16 cellular contexts compared by ENCODE assay signal in the genomic region with DNA sequence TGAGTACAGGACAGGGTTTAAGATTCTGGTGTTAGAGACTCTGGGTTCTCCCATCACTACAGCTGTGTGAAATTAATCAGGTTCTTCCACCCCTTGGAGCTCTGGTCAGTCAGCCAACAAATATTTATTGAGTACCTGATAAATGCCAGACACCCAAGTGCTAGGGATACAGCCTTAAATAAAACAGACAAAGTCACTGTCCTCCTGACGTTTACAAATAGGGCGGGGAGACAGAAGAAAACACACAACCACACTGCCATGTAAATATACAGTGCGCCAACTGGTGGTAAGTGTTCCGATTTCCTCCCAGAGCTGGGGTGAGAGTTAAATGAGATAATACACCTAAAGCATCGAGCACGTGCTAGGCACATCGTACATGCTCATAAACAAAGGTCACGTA.
DNase-seq lines count a peak whose midpoint lies in the region; ATAC-seq and TF ChIP-seq lines count a peak whose summit lies in the region.
"Had no signal": no experiment of that assay in that cellular context is flagged by ENCODE, and none has a peak within 500 bp of the region (broad histone marks: within the 10 kb centered on the region; RNA-seq: fewer than 3 reads in every experiment).

No MANE protein-coding gene starts in this region.

- H2BK120ac ChIP-seq in IMR-90 (ENCODE audit: low read depth, low read length) = peak overlapping the region; percentile 98; the same call in 1 of the 2 replicates
- no peak overlapping the region for H2BK120ac ChIP-seq in H9 (ENCODE audit: low read depth, low read length, poor library complexity, severe bottlenecking)

- TF ChIP-seq CTCF in IMR-90 (conservative IDR thresholded peaks at IDR 0.05; ENCODE audit: low read depth, low read length) = no peak
- TF ChIP-seq CTCF in PC-3 (conservative IDR thresholded peaks at IDR 0.05; ENCODE audit: low read depth, low read length) = 0 out of 2 replicates have a peak, but pooled peaks have one; percentile 27
- no peak for TF ChIP-seq CTCF in smooth muscle cell (IDR thresholded peaks at IDR 0.05; ENCODE audit: borderline replicate concordance, insufficient read depth, poor library complexity, severe bottlenecking)
- TF ChIP-seq CTCF in H9 (conservative IDR thresholded peaks at IDR 0.05) = no peak
- TF ChIP-seq CTCF in natural killer cell (IDR thresholded peaks at IDR 0.05) = no peak

- in situ Hi-C loops in IMR-90 (cut with MboI; ENCODE audit: low sequenced_read_pairs) = no loop called here

- H2AK9ac ChIP-seq in IMR-90 (replicated peaks; ENCODE audit: low read depth, low read length, poor library complexity) = no peak overlapping the region

- H3K4me2 ChIP-seq in IMR-90 (ENCODE audit: low read depth, low read length) (no peak overlapping the region), PC-3 (ENCODE audit: low read length) (no peak overlapping the region), smooth muscle cell (peak overlapping the region; percentile 11), H9 (ENCODE audit: insufficient read depth, insufficient read length, low read length) (no peak overlapping the region)

- no peak overlapping the region for H3K9ac ChIP-seq in IMR-90 (ENCODE audit: low read depth, low read length)
- no peak overlapping the region for H3K9ac ChIP-seq in PC-3 (ENCODE audit: low read length)
- no peak overlapping the region for H3K9ac ChIP-seq in smooth muscle cell (ENCODE audit: low read depth)
- H3K9ac ChIP-seq in H9 (ENCODE audit: extremely low read depth, insufficient read length, low read length) = no peak overlapping the region

- no peak overlapping the region for H3K27ac Mint-ChIP-seq in H9
- H3K27ac Mint-ChIP-seq in natural killer cell = no peak overlapping the region
- H3K27ac Mint-ChIP-seq: activated T-helper 1 cell treated with anti-CD3 and anti-CD28 coated beads, Interleukin-12 subunit alpha, Interleukin-12 subunit beta, Interleukin-2, Interleukin-4 antibody, amounts not matched to agents 30 ng/mL and 10 ng/mL and 1 ng/mL, durations not matched to agents 14 hours and 24 hours and 36 hours; T-helper 2 cell treated with Interferon-gamma antibody and Interleukin-4, amounts not matched to agents 5 μg/mL and 100 μg/mL, for 36 hours had no signal

- POLR2A ChIA-PET in IMR-90 (lab: Charles Lee; ENCODE audit: unreplicated experiment) = no interaction called here
- POLR2A ChIA-PET in PC-3 (lab: Charles Lee; ENCODE audit: unreplicated experiment) = interaction anchor here (0.6 kb wide), 1 partner anchor 251 kb away, joined by 5 read pairs; no protein-coding TSS in a partner anchor

- H3K9me1 ChIP-seq in IMR-90 (ENCODE audit: insufficient read depth, low read length) = peaks cover 19% of the 10 kb centered on the region

- H3K4me1 Mint-ChIP-seq in H9 (peaks cover 4 to 11% of the 10 kb centered on the region in 2 experiments), natural killer cell (no peaks in the 10 kb centered on the region)

- CTCF ChIA-PET in IMR-90 (lab: Yijun Ruan, JAX) (interaction anchor here (0.6 kb wide), 1 partner anchor 142 kb away, joined by 3 read pairs; no protein-coding TSS in a partner anchor), PC-3 (lab: Charles Lee) (no interaction called here)

- H2BK15ac ChIP-seq in IMR-90 (ENCODE audit: low read depth, low read length) = peak overlapping the region; percentile 36; the same call in 1 of the 3 replicates
- H2BK15ac ChIP-seq in H9 (ENCODE audit: low read depth, low read length) = no peak overlapping the region

- dilution Hi-C loops in IMR-90 (cut with HindIII; ENCODE audit: low sequenced_read_pairs, unreplicated experiment) = no loop called here

- H4K5ac ChIP-seq in IMR-90 (ENCODE audit: low read depth, low read length) (peak overlapping the region; percentile 52; the same call in 1 of the 2 replicates), H9 (ENCODE audit: insufficient read length, low read depth, low read length) (no peak overlapping the region)

- H3K79me1 ChIP-seq in IMR-90 (ENCODE audit: low read depth in 1 of 2, low read length in 2 of 2) = no peaks in the 10 kb centered on the region
- H3K79me1 ChIP-seq in H9 (ENCODE audit: insufficient read depth, low read depth, low read length, poor library complexity, severe bottlenecking) = no peaks in the 10 kb centered on the region

- DNase-seq in IMR-90 (no peak), PC-3 (peak; percentile 18), left ventricle myocardium superior (no peak), smooth muscle cell (lab: John Stamatoyannopoulos, UW; ENCODE audit: unreplicated experiment) (no peak), H9 (no peak), natural killer cell (no peak)
- DNase-seq in activated CD8-positive, alpha-beta memory T cell treated with anti-CD3 and anti-CD28 coated beads, Interleukin-2, amount 50 U/mL, for 4 hours = no peak
- DNase-seq: activated CD4-positive, CD25-positive, alpha-beta regulatory T cell; AML-193; Calu3; dermis blood vessel endothelial cell; gastrocnemius medialis; NCI-H1694; stimulated activated CD4-positive, alpha-beta T cell treated with anti-CD3 and anti-CD28 coated beads, Interleukin-4, amount 100 ng/mL, for 1 hour had no signal

- H3K9me3 ChIP-seq in IMR-90 (ENCODE audit: control insufficient read depth, insufficient read depth, low read length) = no peaks in the 10 kb centered on the region
- no peaks in the 10 kb centered on the region for H3K9me3 ChIP-seq in PC-3 (ENCODE audit: low read length)
- no peaks in the 10 kb centered on the region for H3K9me3 ChIP-seq in smooth muscle cell (replicated peaks; ENCODE audit: low read depth)
- H3K9me3 ChIP-seq in H9 (ENCODE audit: control insufficient read depth, low read depth, low read length) = no peaks in the 10 kb centered on the region
- H3K9me3 ChIP-seq: gastrocnemius medialis had no signal

- peak overlapping the region; percentile 44; the same call in 1 of the 2 replicates for H3K14ac ChIP-seq in IMR-90 (replicated peaks; ENCODE audit: low read depth, low read length)
- no peak overlapping the region for H3K14ac ChIP-seq in H9 (ENCODE audit: insufficient read depth, low read length)

- no peaks in the 10 kb centered on the region for H3K9me2 ChIP-seq in PC-3 (replicated peaks; ENCODE audit: low read length)

- H3K36me3 Mint-ChIP-seq in H9 (ENCODE audit: insufficient read depth in 1 of 3, low read depth in 3 of 3) = no peaks in the 10 kb centered on the region
- H3K36me3 Mint-ChIP-seq in natural killer cell = no peaks in the 10 kb centered on the region

- BruUV-seq in IMR-90 (replicated peaks; lab: Mats Ljungman, UMichigan) (no TSS peak), PC-3 (replicated peaks; lab: Mats Ljungman, UMichigan) (no TSS peak)

- H3K79me2 ChIP-seq in PC-3 (ENCODE audit: low read length) = no peaks in the 10 kb centered on the region
- no peaks in the 10 kb centered on the region for H3K79me2 ChIP-seq in smooth muscle cell (ENCODE audit: low read depth)
- no peaks in the 10 kb centered on the region for H3K79me2 ChIP-seq in H9 (ENCODE audit: insufficient read depth, low read length)

- no CpG with 5 or more reads among the region's 8 CpGs for WGBS in IMR-90 (ENCODE audit: extremely low coverage in 2 of 2, insufficient read length in 1 of 2), 2 experiments
- 49% methylated on average over 8 of the region's 8 CpGs for WGBS in smooth muscle cell (ENCODE audit: low lambda C conversion rate)
- no CpG with 5 or more reads among the region's 8 CpGs for WGBS in H9 (ENCODE audit: extremely low coverage, insufficient read length, low lambda C conversion rate)

- H4K8ac ChIP-seq in IMR-90 (ENCODE audit: low read depth in 2 of 2, low read length in 2 of 2) = peak overlapping the region; percentile 51 to 73; a peak in 1 of 4 replicates
- no peak overlapping the region for H4K8ac ChIP-seq in H9 (replicated peaks; ENCODE audit: insufficient read length, low read depth, low read length)

- ATAC-seq in IMR-90 (ENCODE audit: low read depth) = no peak
- no peak for ATAC-seq in PC-3
- ATAC-seq in left ventricle myocardium superior = peak; percentile 40
- no peak for ATAC-seq in natural killer cell
- ATAC-seq: gastrocnemius medialis had no signal

- no peak overlapping the region for H3K4me3 Mint-ChIP-seq in H9
- no peak overlapping the region for H3K4me3 Mint-ChIP-seq in natural killer cell
- H3K4me3 Mint-ChIP-seq: activated T-helper 1 cell treated with anti-CD3 and anti-CD28 coated beads, Interleukin-12 subunit alpha, Interleukin-12 subunit beta, Interleukin-2, Interleukin-4 antibody, amounts not matched to agents 30 ng/mL and 10 ng/mL and 1 ng/mL, durations not matched to agents 14 hours and 24 hours and 36 hours; T-helper 2 cell treated with Interferon-gamma antibody and Interleukin-4, amounts not matched to agents 5 μg/mL and 100 μg/mL, for 36 hours had no signal

- H3K27ac ChIP-seq in IMR-90 (ENCODE audit: insufficient read depth, low read length) (no peak overlapping the region), PC-3 (ENCODE audit: low read length) (no peak overlapping the region), smooth muscle cell (ENCODE audit: low read depth) (peak overlapping the region; percentile 84), H9 (ENCODE audit: insufficient read length, low read depth, low read length) (no peak overlapping the region)
- H3K27ac ChIP-seq: gastrocnemius medialis had no signal

- H2BK20ac ChIP-seq in IMR-90 (ENCODE audit: low read depth, low read length) (peak overlapping the region; percentile 87; the same call in 1 of the 2 replicates), H9 (ENCODE audit: low read depth, low read length, poor library complexity, severe bottlenecking) (no peak overlapping the region)

- no peak for TF ChIP-seq POLR2A in IMR-90 (IDR thresholded peaks at IDR 0.05; ENCODE audit: low read depth, low read length)

- no peak overlapping the region for H2BK5ac ChIP-seq in IMR-90 (ENCODE audit: low read depth, low read length, poor library complexity, severe bottlenecking)
- H2BK5ac ChIP-seq in H9 (ENCODE audit: insufficient read length, low read length) = no peak overlapping the region

- H3K4me1 ChIP-seq in IMR-90 (ENCODE audit: control insufficient read depth, insufficient read depth, low read length) = peaks cover 22% of the 10 kb centered on the region
- H3K4me1 ChIP-seq in PC-3 (ENCODE audit: insufficient read depth, low read length) = no peaks in the 10 kb centered on the region
- no peaks in the 10 kb centered on the region for H3K4me1 ChIP-seq in smooth muscle cell (ENCODE audit: low read depth)
- H3K4me1 ChIP-seq in H9 (ENCODE audit: insufficient read depth, low read length) = no peaks in the 10 kb centered on the region
- H3K4me1 ChIP-seq: gastrocnemius medialis had no signal

- H3K23ac ChIP-seq in IMR-90 (ENCODE audit: low read depth, low read length) (no peak overlapping the region), H9 (ENCODE audit: insufficient read length, low read depth, low read length) (no peak overlapping the region)

- H3K4ac ChIP-seq in IMR-90 (ENCODE audit: low read depth, low read length) (peak overlapping the region; percentile 55), H9 (ENCODE audit: low read depth, low read length) (no peak overlapping the region)

- no peak overlapping the region for H3K4me3 ChIP-seq in IMR-90 (ENCODE audit: insufficient read depth, low read depth, low read length)
- H3K4me3 ChIP-seq in PC-3 (ENCODE audit: low read length) = no peak overlapping the region
- no peak overlapping the region for H3K4me3 ChIP-seq in smooth muscle cell
- H3K4me3 ChIP-seq: gastrocnemius medialis had no signal

- H3K27me3 Mint-ChIP-seq in H9 (ENCODE audit: low read depth) (no peaks in the 10 kb centered on the region; the same call in 1 of the 2 replicates), natural killer cell (ENCODE audit: low read depth in 2 of 2) (peaks cover 8 to 24% of the 10 kb centered on the region in 2 donors)

- H2AFZ ChIP-seq in IMR-90 (replicated peaks; ENCODE audit: low read length, poor library complexity) (no peak overlapping the region), PC-3 (ENCODE audit: low read length) (no peak overlapping the region), smooth muscle cell (ENCODE audit: low read depth) (no peak overlapping the region), H9 (ENCODE audit: low read length) (no peak overlapping the region)

- H3F3A ChIP-seq in PC-3 (ENCODE audit: low read length, unreplicated experiment) = no peaks in the 10 kb centered on the region
- H3F3A ChIP-seq in smooth muscle cell (ENCODE audit: low read depth) = peaks cover 13% of the 10 kb centered on the region

- H3K18ac ChIP-seq in IMR-90 (ENCODE audit: low read depth, low read length) (peak overlapping the region; percentile 70), H9 (ENCODE audit: insufficient read length, low read depth, low read length) (no peak overlapping the region)

- no peaks in the 10 kb centered on the region for H3K27me3 ChIP-seq in IMR-90 (ENCODE audit: control insufficient read depth, insufficient read depth, low read length)
- no peaks in the 10 kb centered on the region for H3K27me3 ChIP-seq in PC-3 (ENCODE audit: low read length)
- no peaks in the 10 kb centered on the region for H3K27me3 ChIP-seq in smooth muscle cell (ENCODE audit: low read depth)
- H3K27me3 ChIP-seq in H9 (ENCODE audit: insufficient read depth, low read length) = no peaks in the 10 kb centered on the region
- H3K27me3 ChIP-seq: gastrocnemius medialis had no signal

- intact Hi-C loops in IMR-90 (cut with micrococcal nuclease) = no loop called here
- intact Hi-C loops in PC-3 (cut with micrococcal nuclease) = no loop called here
- intact Hi-C loops in left ventricle myocardium superior (cut with micrococcal nuclease) = no loop called here
- intact Hi-C loops in natural killer cell (cut with micrococcal nuclease) = no loop called here

- H3K56ac ChIP-seq in IMR-90 (ENCODE audit: extremely low read depth, insufficient read depth, low read length) (no peak overlapping the region), H9 (ENCODE audit: insufficient read length, low read depth, low read length) (no peak overlapping the region)

- H4K20me1 ChIP-seq in IMR-90 (ENCODE audit: insufficient read depth, low read length) = no peaks in the 10 kb centered on the region
- no peaks in the 10 kb centered on the region for H4K20me1 ChIP-seq in PC-3 (ENCODE audit: low read length)
- no peaks in the 10 kb centered on the region for H4K20me1 ChIP-seq in smooth muscle cell (ENCODE audit: low read depth)
- no peaks in the 10 kb centered on the region for H4K20me1 ChIP-seq in H9 (ENCODE audit: control insufficient read depth, insufficient read depth, insufficient read length)

- H3T11ph ChIP-seq in H9 (ENCODE audit: low read length) = no peak overlapping the region

- H2BK12ac ChIP-seq in H9 (ENCODE audit: insufficient read length, low read depth, low read length) = no peak overlapping the region

- H3K36me3 ChIP-seq in IMR-90 (ENCODE audit: control insufficient read depth, insufficient read depth, low read length) (no peaks in the 10 kb centered on the region), PC-3 (ENCODE audit: low read depth, low read length) (no peaks in the 10 kb centered on the region), smooth muscle cell (ENCODE audit: low read depth) (no peaks in the 10 kb centered on the region)
- H3K36me3 ChIP-seq: gastrocnemius medialis had no signal

- no peaks in the 10 kb centered on the region for H3K9me3 Mint-ChIP-seq in H9
- no peaks in the 10 kb centered on the region for H3K9me3 Mint-ChIP-seq in natural killer cell
- H3K9me3 Mint-ChIP-seq: activated T-helper 1 cell treated with anti-CD3 and anti-CD28 coated beads, Interleukin-12 subunit alpha, Interleukin-12 subunit beta, Interleukin-2, Interleukin-4 antibody, amounts not matched to agents 30 ng/mL and 10 ng/mL and 1 ng/mL, durations not matched to agents 14 hours and 24 hours and 36 hours; T-helper 2 cell treated with Interferon-gamma antibody and Interleukin-4, amounts not matched to agents 5 μg/mL and 100 μg/mL, for 36 hours had no signal

- H2AK5ac ChIP-seq in IMR-90 (ENCODE audit: low read depth, low read length) = peak overlapping the region; percentile 78; the same call in 1 of the 2 replicates
- no peak overlapping the region for H2AK5ac ChIP-seq in H9 (ENCODE audit: insufficient read length, low read length)

- H4K91ac ChIP-seq in IMR-90 (ENCODE audit: insufficient read depth, low read depth, low read length) (peak overlapping the region; percentile 55), H9 (ENCODE audit: insufficient read length, low read depth, low read length) (no peak overlapping the region)

- TF ChIP-seq RAD21 in IMR-90 (IDR thresholded peaks at IDR 0.05; ENCODE audit: low read length) = no peak

- H3K23me2 ChIP-seq in H9 (ENCODE audit: insufficient read length, low read depth, low read length, poor library complexity, severe bottlenecking) = no peaks in the 10 kb centered on the region
